1 cellular context compared by ENCODE assay signal in the genomic region with DNA sequence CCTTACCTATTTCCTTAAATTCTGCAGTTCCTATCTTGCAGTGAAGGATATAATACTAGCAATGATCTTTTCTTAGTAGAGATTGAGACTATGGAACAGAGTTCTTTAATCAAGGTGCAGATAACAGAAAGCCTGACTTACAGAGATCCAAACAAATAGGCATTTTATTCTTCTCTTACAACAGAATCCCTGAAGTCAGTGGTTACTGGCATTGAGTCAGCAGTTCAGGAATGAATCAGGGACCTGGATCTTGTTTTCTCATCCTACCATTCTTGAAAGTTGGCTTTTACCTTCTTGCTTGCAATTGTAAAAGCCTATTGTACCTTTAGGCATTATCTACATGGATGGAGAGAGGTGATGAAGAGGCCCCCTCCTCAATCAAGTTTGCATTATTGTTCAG.
TF ChIP-seq lines count a peak whose summit lies in the region.

No MANE protein-coding gene starts in this region.

TF ChIP-seq in IMR-90, 13 proteins besides CTCF, POLR2A, EP300 and RAD21:
- TF ChIP-seq, protein P1, sequence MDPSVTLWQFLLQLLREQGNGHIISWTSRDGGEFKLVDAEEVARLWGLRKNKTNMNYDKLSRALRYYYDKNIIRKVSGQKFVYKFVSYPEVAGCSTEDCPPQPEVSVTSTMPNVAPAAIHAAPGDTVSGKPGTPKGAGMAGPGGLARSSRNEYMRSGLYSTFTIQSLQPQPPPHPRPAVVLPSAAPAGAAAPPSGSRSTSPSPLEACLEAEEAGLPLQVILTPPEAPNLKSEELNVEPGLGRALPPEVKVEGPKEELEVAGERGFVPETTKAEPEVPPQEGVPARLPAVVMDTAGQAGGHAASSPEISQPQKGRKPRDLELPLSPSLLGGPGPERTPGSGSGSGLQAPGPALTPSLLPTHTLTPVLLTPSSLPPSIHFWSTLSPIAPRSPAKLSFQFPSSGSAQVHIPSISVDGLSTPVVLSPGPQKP (IDR thresholded peaks at IDR 0.05; ENCODE audit: borderline replicate concordance, low read depth, low read length) = no peak
- TF ChIP-seq MAFK (IDR thresholded peaks at IDR 0.05; ENCODE audit: low read depth, low read length) = peak; percentile 14; the same call in 1 of the 2 replicates
TF ChIP-seq in IMR-90: peak in this region for 1.
